ENCODE assay signal across 14 cellular contexts in genomic region chr3:172057624-172058023, GRCh38.
"Had no signal": no experiment of that assay in that cellular context is flagged by ENCODE, and none has a peak within 500 bp of the region (broad histone marks: within the 10 kb centered on the region; RNA-seq: fewer than 3 reads in every experiment).

No MANE protein-coding gene starts in this region.

- DNase-seq: activated CD4-positive, alpha-beta T cell treated with anti-CD3 and anti-CD28 coated beads for 1 hour; activated CD4-positive, alpha-beta T cell treated with anti-CD3 and anti-CD28 coated beads, Interleukin-2, amount 50 U/mL, for 4 hours; dermis blood vessel endothelial cell; midbrain; sigmoid colon; spleen; stimulated activated CD4-positive, alpha-beta T cell treated with anti-CD3 and anti-CD28 coated beads, Interleukin-4, amount 100 ng/mL, for 4 hours; stimulated activated naive B cell treated with anti-CD40 and anti-IgM and Interleukin-4, amounts not matched to agents 10 μg/mL and 1 μg/mL and 100 μg/mL, for 72 hours; T-helper 2 cell had no signal

- H3K27ac Mint-ChIP-seq: activated naive CD8-positive, alpha-beta T cell; activated T-helper 1 cell treated with anti-CD3 and anti-CD28 coated beads, Interleukin-12 subunit alpha, Interleukin-12 subunit beta, Interleukin-2, Interleukin-4 antibody, amounts not matched to agents 30 ng/mL and 10 ng/mL and 1 ng/mL, durations not matched to agents 14 hours and 24 hours and 36 hours; stimulated activated naive B cell treated with anti-CD40 and anti-IgM and Interleukin-4, amounts not matched to agents 10 μg/mL and 1 μg/mL and 100 μg/mL, for 72 hours had no signal

- H3K27me3 Mint-ChIP-seq: activated naive CD8-positive, alpha-beta T cell had no signal

- H3K4me3 ChIP-seq: lung, sigmoid colon, spleen had no signal

- H3K9me3 ChIP-seq: sigmoid colon, spleen had no signal

- ATAC-seq: stimulated activated naive B cell treated with anti-CD40 and anti-IgM and Interleukin-4, amounts not matched to agents 10 μg/mL and 1 μg/mL and 100 μg/mL, for 72 hours had no signal

- H3K27ac ChIP-seq: parathyroid adenoma, VCaP had no signal

- H3K4me1 ChIP-seq: parathyroid adenoma had no signal

- H3K27me3 ChIP-seq: sigmoid colon, spleen had no signal

- H3K36me3 ChIP-seq: sigmoid colon had no signal

- H3K4me3 Mint-ChIP-seq: activated naive CD8-positive, alpha-beta T cell; activated T-helper 1 cell treated with anti-CD3 and anti-CD28 coated beads, Interleukin-12 subunit alpha, Interleukin-12 subunit beta, Interleukin-2, Interleukin-4 antibody, amounts not matched to agents 30 ng/mL and 10 ng/mL and 1 ng/mL, durations not matched to agents 14 hours and 24 hours and 36 hours; stimulated activated naive B cell treated with anti-CD40 and anti-IgM and Interleukin-4, amounts not matched to agents 10 μg/mL and 1 μg/mL and 100 μg/mL, for 72 hours had no signal

- H3K9ac ChIP-seq: parathyroid adenoma had no signal

- H2AFZ ChIP-seq: parathyroid adenoma had no signal

- H3K9me3 Mint-ChIP-seq: activated T-helper 1 cell treated with anti-CD3 and anti-CD28 coated beads, Interleukin-12 subunit alpha, Interleukin-12 subunit beta, Interleukin-2, Interleukin-4 antibody, amounts not matched to agents 30 ng/mL and 10 ng/mL and 1 ng/mL, durations not matched to agents 14 hours and 24 hours and 36 hours; stimulated activated naive B cell treated with anti-CD40 and anti-IgM and Interleukin-4, amounts not matched to agents 10 μg/mL and 1 μg/mL and 100 μg/mL, for 72 hours had no signal
